Comparison of ENCODE assay signal across 8 cellular contexts in genomic region chr3:10983219-10983916, GRCh38. TPM values are rescaled to one million over a fixed set of nuclear protein-coding genes. Genes with fewer than 3 reads are reported as not detected.
DNase-seq lines count a peak whose midpoint lies in the region; ATAC-seq, FAIRE-seq and TF ChIP-seq lines count a peak whose summit lies in the region.

No MANE protein-coding gene starts in this region.

- no peak for ATAC-seq in effector memory CD8-positive, alpha-beta T cell (replicated peaks)

- no peak for FAIRE-seq in astrocyte (lab: Jason Lieb, UNC)

- H3K27ac Mint-ChIP-seq in astrocyte (ENCODE audit: unreplicated experiment): no peak overlapping the region
- H3K27ac Mint-ChIP-seq in effector memory CD8-positive, alpha-beta T cell: no peak overlapping the region

- peaks cover 9% of the 10 kb centered on the region for H3K27me3 ChIP-seq in astrocyte (ENCODE audit: insufficient read depth, low read length)
- H3K27me3 ChIP-seq in suprapubic skin: no peaks in the 10 kb centered on the region

- H3K36me3 ChIP-seq in astrocyte (ENCODE audit: insufficient read depth, low read length) (no peaks in the 10 kb centered on the region), suprapubic skin (no peaks in the 10 kb centered on the region)

- TF ChIP-seq CTCF in astrocyte (IDR thresholded peaks at IDR 0.05; ENCODE audit: insufficient read depth, low read depth, low read length) (peak; percentile 88), suprapubic skin (IDR thresholded peaks at IDR 0.05) (peak; percentile 21 to 69)

- H3K36me3 Mint-ChIP-seq in astrocyte (ENCODE audit: low read depth, unreplicated experiment): peaks cover 2% of the 10 kb centered on the region
- peaks cover 3% of the 10 kb centered on the region for H3K36me3 Mint-ChIP-seq in effector memory CD8-positive, alpha-beta T cell (ENCODE audit: insufficient read depth)

- no peaks in the 10 kb centered on the region for H3K79me2 ChIP-seq in astrocyte (ENCODE audit: insufficient read depth, low read length)

- 16% methylated on average over 7 of the region's 7 CpGs for WGBS in suprapubic skin

- H4K20me1 ChIP-seq in astrocyte (ENCODE audit: insufficient read depth, low read length): no peaks in the 10 kb centered on the region

- peak overlapping the region; percentile 42 for H3K4me2 ChIP-seq in astrocyte (ENCODE audit: low read length)

- TF ChIP-seq EP300 in suprapubic skin (IDR thresholded peaks at IDR 0.05): no peak

- peaks cover 21% of the 10 kb centered on the region for H3K4me1 Mint-ChIP-seq in astrocyte (ENCODE audit: low read depth, unreplicated experiment)
- H3K4me1 Mint-ChIP-seq in effector memory CD8-positive, alpha-beta T cell (ENCODE audit: low read depth in 2 of 2): no peaks in the 10 kb centered on the region

- H3K9me3 ChIP-seq in astrocyte (ENCODE audit: insufficient read depth, low read depth, low read length) (no peaks in the 10 kb centered on the region), suprapubic skin (no peaks in the 10 kb centered on the region)

- H3K9me3 Mint-ChIP-seq in astrocyte (ENCODE audit: unreplicated experiment): peaks cover 4% of the 10 kb centered on the region
- H3K9me3 Mint-ChIP-seq in effector memory CD8-positive, alpha-beta T cell: no peaks in the 10 kb centered on the region

- peak; percentile 40 for DNase-seq in stimulated activated CD4-positive, alpha-beta T cell treated with anti-CD3 and anti-CD28 coated beads, Interleukin-15, amount 100 ng/mL, for 24 hours
- DNase-seq in stimulated activated CD4-positive, alpha-beta T cell treated with anti-CD3 and anti-CD28 coated beads, Interleukin-1b, Interleukin-23, amount 100 ng/mL, for 48 hours: no peak
- peak; percentile 57 for DNase-seq in LoVo (ENCODE audit: low spot score)
- peak; percentile 3 for DNase-seq in astrocyte (ENCODE audit: low read depth)
- peak; percentile 79 for DNase-seq in iPS-NIHi7 (ENCODE audit: extremely low spot score)
- DNase-seq in suprapubic skin (ENCODE audit: low spot score in 2 of 2): no peak
- DNase-seq in effector memory CD8-positive, alpha-beta T cell: no peak
- no peak for DNase-seq in activated naive CD4-positive, alpha-beta T cell (lab: John Stamatoyannopoulos, UW)

- H3K4me3 Mint-ChIP-seq in astrocyte (ENCODE audit: unreplicated experiment): no peak overlapping the region
- no peak overlapping the region for H3K4me3 Mint-ChIP-seq in effector memory CD8-positive, alpha-beta T cell

- no peak overlapping the region for H2AFZ ChIP-seq in astrocyte (ENCODE audit: low read depth, low read length)

- no peak for TF ChIP-seq POLR2A in suprapubic skin (IDR thresholded peaks at IDR 0.05)

- H3K27me3 Mint-ChIP-seq in astrocyte (ENCODE audit: low read depth, unreplicated experiment): peaks cover 37% of the 10 kb centered on the region
- H3K27me3 Mint-ChIP-seq in effector memory CD8-positive, alpha-beta T cell: peaks cover 28 to 50% of the 10 kb centered on the region in 2 donors

- H3K9ac ChIP-seq in astrocyte (ENCODE audit: low read length): no peak overlapping the region

- H3K4me1 ChIP-seq in astrocyte (ENCODE audit: insufficient read depth, low read length) (peaks cover 18% of the 10 kb centered on the region), suprapubic skin (peaks cover 5% of the 10 kb centered on the region)

- no peak overlapping the region for H3K4me3 ChIP-seq in astrocyte (ENCODE audit: insufficient read depth, low read depth, low read length)
- no peak overlapping the region for H3K4me3 ChIP-seq in suprapubic skin

- H3K27ac ChIP-seq in astrocyte (ENCODE audit: low read depth, low read length) (no peak overlapping the region), suprapubic skin (no peak overlapping the region)

RNA-seq across cellular contexts. Expression of gene SLC6A1, which starts 9.2 kb away (rescaled TPM):
- total RNA-seq in astrocyte (0.30 and 0.46 TPM in 2 replicates), suprapubic skin (10 to 100 TPM in 1 of 4 donors, 1 to 10 TPM in 2, under 1 TPM in 1; 0.96 to 13.0 (median 4.3) TPM)

Comparison
In these comparisons a context has a peak if more than half of its experiments do, and no peak if none do; other contexts are left out.
1. DNase-seq: peak in stimulated activated CD4-positive, alpha-beta T cell treated with anti-CD3 and anti-CD28 coated beads, Interleukin-15, amount 100 ng/mL, for 24 hours (single experiment), LoVo (single experiment), astrocyte (single experiment) and iPS-NIHi7 (single experiment); none in stimulated activated CD4-positive, alpha-beta T cell treated with anti-CD3 and anti-CD28 coated beads, Interleukin-1b, Interleukin-23, amount 100 ng/mL, for 48 hours (single experiment), suprapubic skin (0 of 2), effector memory CD8-positive, alpha-beta T cell (0 of 3) and activated naive CD4-positive, alpha-beta T cell (0 of 4).